ENCODE assay signal across 9 cellular contexts in the genomic region with DNA sequence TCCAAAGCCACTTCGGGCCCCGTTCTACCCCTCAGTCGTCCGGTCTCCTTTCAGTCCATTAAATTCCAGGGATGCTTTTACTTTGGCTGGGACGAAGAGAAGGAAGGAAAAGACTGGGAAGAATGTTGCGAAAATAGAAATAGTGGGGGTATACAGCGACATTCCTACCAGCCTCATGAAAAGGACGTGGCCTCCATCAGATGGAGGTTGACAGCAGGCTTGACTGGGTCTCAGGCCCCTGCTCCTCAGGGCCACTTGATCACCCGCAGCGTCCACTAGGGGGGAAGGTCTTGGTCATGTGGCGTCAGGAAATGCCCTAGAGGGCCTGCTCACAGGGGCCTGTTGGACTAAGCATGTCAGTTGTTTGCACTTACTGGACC. TPM values are rescaled to one million over a fixed set of nuclear protein-coding genes. Genes with fewer than 3 reads are reported as not detected.
A peak's percentile ranks its signal among the peaks of the same experiment; 100 is the strongest.
DNase-seq lines count a peak whose midpoint lies in the region; ATAC-seq, FAIRE-seq and TF ChIP-seq lines count a peak whose summit lies in the region.
"Had no signal": no experiment of that assay in that cellular context is flagged by ENCODE, and none has a peak within 500 bp of the region (broad histone marks: within the 10 kb centered on the region; RNA-seq: fewer than 3 reads in every experiment).

No MANE protein-coding gene starts in this region.

- no peak for FAIRE-seq in urothelium cell line (lab: Jason Lieb, UNC)
- FAIRE-seq: TTC549 had no signal

- H3K4me1 Mint-ChIP-seq in activated CD4-positive, alpha-beta memory T cell treated with anti-CD3 and anti-CD28 coated beads, Interleukin-2, amount 10 ng/mL, durations not matched to agents 7 days and 5 days: peaks cover 6% of the 10 kb centered on the region

- no peak overlapping the region for H3K27ac Mint-ChIP-seq in activated CD4-positive, alpha-beta memory T cell treated with anti-CD3 and anti-CD28 coated beads, Interleukin-2, amount 10 ng/mL, durations not matched to agents 7 days and 5 days

- H3K27me3 ChIP-seq in mucosa of stomach (ENCODE audit: control insufficient read depth, insufficient read depth, low read length): no peaks in the 10 kb centered on the region

- peaks cover 16% of the 10 kb centered on the region for H3K27me3 Mint-ChIP-seq in activated CD4-positive, alpha-beta memory T cell treated with anti-CD3 and anti-CD28 coated beads, Interleukin-2, amount 10 ng/mL, durations not matched to agents 7 days and 5 days

- peak overlapping the region; percentile 69 for H3K4me3 Mint-ChIP-seq in activated CD4-positive, alpha-beta memory T cell treated with anti-CD3 and anti-CD28 coated beads, Interleukin-2, amount 10 ng/mL, durations not matched to agents 7 days and 5 days

- H3K36me3 Mint-ChIP-seq in activated CD4-positive, alpha-beta memory T cell treated with anti-CD3 and anti-CD28 coated beads, Interleukin-2, amount 10 ng/mL, durations not matched to agents 7 days and 5 days (ENCODE audit: low read depth): peaks cover 2% of the 10 kb centered on the region

- no peaks in the 10 kb centered on the region for H3K4me1 ChIP-seq in mucosa of stomach (ENCODE audit: control insufficient read depth, insufficient read depth, low read length)

- POLR2A ChIA-PET in activated CD4-positive, alpha-beta memory T cell treated with anti-CD3 and anti-CD28 coated beads, Interleukin-2, amount 10 ng/mL, durations not matched to agents 7 days and 5 days (lab: Charles Lee): no interaction called here

- H3K4me3 ChIP-seq in AG09309 (ENCODE audit: control insufficient read depth, low read depth, low read length) (peak overlapping the region; percentile 92), GM12875 (ENCODE audit: low read depth, low read length) (peak overlapping the region; percentile 34), fibroblast of mammary gland (ENCODE audit: control insufficient read depth, low read depth, low read length) (peak overlapping the region; percentile 74), mucosa of stomach (ENCODE audit: low read length) (peak overlapping the region; percentile 31)

- H3K9me3 Mint-ChIP-seq in activated CD4-positive, alpha-beta memory T cell treated with anti-CD3 and anti-CD28 coated beads, Interleukin-2, amount 10 ng/mL, durations not matched to agents 7 days and 5 days: no peaks in the 10 kb centered on the region

- TF ChIP-seq CTCF in AG09309 (IDR thresholded peaks at IDR 0.05; ENCODE audit: control insufficient read depth, insufficient read depth, low read depth, low read length, missing control alignments): peak; percentile 61
- TF ChIP-seq CTCF in GM12875 (IDR thresholded peaks at IDR 0.05; ENCODE audit: borderline replicate concordance, insufficient read depth, low read depth, low read length): peak; percentile 18; the same call in 1 of the 2 replicates
- TF ChIP-seq CTCF in fibroblast of mammary gland (conservative IDR thresholded peaks at IDR 0.05; ENCODE audit: control insufficient read depth, insufficient read depth, low read depth, low read length): peak; percentile 54

- CTCF ChIA-PET in activated CD4-positive, alpha-beta memory T cell treated with anti-CD3 and anti-CD28 coated beads, Interleukin-2, amount 10 ng/mL, durations not matched to agents 7 days and 5 days (lab: Charles Lee): no interaction called here

- no peaks in the 10 kb centered on the region for H3K36me3 ChIP-seq in mucosa of stomach (ENCODE audit: control insufficient read depth, insufficient read depth, low read length)

- peak; percentile 38 for ATAC-seq in HG02938 (IDR thresholded peaks at IDR 0.05; ENCODE audit: unreplicated experiment)

- peak overlapping the region; percentile 83 for H3K9ac ChIP-seq in mucosa of stomach (ENCODE audit: low read length)

- DNase-seq in AG09309 (ENCODE audit: low read depth) (peak; percentile 41), NCI-H1930 (lab: John Stamatoyannopoulos, UW) (peak; percentile 71 to 73), fibroblast of mammary gland (ENCODE audit: low read depth) (peak; percentile 81), urothelium cell line (ENCODE audit: low spot score) (peak; percentile 61)
- no peak for DNase-seq in activated CD4-positive, alpha-beta memory T cell treated with anti-CD3 and anti-CD28 coated beads, Interleukin-2, amount 10 ng/mL, durations not matched to agents 7 days and 5 days

- no peaks in the 10 kb centered on the region for H3K9me3 ChIP-seq in mucosa of stomach (ENCODE audit: control insufficient read depth, low read length)

RNA-seq across cellular contexts. Expression of gene ANKRD50, which starts 0.7 kb away (rescaled TPM):
- under 1 TPM; 0.18 to 0.25 TPM for total RNA-seq in activated CD4-positive, alpha-beta memory T cell treated with anti-CD3 and anti-CD28 coated beads, Interleukin-2, amount 10 ng/mL, durations not matched to agents 7 days and 5 days

Comparison
In these comparisons a context has a peak if more than half of its experiments do, and no peak if none do; other contexts are left out.
1. H3K4me3 ChIP-seq: peak in every context shown above with its lines; median percentile 92 in AG09309; 74 in fibroblast of mammary gland; 34 in GM12875; 31 in mucosa of stomach.